ENCODE assay signal across 2 cellular contexts in the genomic region with DNA sequence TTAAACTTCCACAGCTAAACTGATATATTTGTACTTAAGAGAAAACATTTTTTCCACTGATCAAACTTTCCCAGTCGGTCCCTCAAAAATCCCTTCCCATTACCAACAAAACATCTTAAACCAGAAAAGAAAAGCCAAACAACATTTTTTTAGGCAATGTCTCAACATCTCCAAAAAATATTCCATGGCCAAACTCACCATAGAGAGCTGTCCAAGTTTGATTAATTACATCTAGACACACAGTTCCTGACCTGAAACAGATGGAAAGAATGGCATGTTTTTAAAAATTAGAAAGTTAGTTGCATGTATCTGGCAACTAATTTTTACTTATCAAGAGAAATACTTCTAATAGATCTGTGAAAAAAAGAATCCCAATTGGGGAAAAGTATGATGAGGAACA.
A peak's percentile ranks its signal among the peaks of the same experiment; 100 is the strongest.
TF ChIP-seq lines count a peak whose summit lies in the region.

No MANE protein-coding gene starts in this region.

TF ChIP-seq in HEK293T, 16 proteins besides CTCF, POLR2A, EP300 and RAD21 (continued from another document):
- TF ChIP-seq, protein P1, sequence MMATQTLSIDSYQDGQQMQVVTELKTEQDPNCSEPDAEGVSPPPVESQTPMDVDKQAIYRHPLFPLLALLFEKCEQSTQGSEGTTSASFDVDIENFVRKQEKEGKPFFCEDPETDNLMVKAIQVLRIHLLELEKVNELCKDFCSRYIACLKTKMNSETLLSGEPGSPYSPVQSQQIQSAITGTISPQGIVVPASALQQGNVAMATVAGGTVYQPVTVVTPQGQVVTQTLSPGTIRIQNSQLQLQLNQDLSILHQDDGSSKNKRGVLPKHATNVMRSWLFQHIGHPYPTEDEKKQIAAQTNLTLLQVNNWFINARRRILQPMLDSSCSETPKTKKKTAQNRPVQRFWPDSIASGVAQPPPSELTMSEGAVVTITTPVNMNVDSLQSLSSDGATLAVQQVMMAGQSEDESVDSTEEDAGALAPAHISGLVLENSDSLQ (IDR thresholded peaks at IDR 0.05) = 0 out of 2 replicates have a peak, but pooled peaks have one; percentile 30

TF ChIP-seq in GM12878, 131 proteins besides CTCF, POLR2A, EP300 and RAD21 (continued from another document):
- TF ChIP-seq, protein P2, sequence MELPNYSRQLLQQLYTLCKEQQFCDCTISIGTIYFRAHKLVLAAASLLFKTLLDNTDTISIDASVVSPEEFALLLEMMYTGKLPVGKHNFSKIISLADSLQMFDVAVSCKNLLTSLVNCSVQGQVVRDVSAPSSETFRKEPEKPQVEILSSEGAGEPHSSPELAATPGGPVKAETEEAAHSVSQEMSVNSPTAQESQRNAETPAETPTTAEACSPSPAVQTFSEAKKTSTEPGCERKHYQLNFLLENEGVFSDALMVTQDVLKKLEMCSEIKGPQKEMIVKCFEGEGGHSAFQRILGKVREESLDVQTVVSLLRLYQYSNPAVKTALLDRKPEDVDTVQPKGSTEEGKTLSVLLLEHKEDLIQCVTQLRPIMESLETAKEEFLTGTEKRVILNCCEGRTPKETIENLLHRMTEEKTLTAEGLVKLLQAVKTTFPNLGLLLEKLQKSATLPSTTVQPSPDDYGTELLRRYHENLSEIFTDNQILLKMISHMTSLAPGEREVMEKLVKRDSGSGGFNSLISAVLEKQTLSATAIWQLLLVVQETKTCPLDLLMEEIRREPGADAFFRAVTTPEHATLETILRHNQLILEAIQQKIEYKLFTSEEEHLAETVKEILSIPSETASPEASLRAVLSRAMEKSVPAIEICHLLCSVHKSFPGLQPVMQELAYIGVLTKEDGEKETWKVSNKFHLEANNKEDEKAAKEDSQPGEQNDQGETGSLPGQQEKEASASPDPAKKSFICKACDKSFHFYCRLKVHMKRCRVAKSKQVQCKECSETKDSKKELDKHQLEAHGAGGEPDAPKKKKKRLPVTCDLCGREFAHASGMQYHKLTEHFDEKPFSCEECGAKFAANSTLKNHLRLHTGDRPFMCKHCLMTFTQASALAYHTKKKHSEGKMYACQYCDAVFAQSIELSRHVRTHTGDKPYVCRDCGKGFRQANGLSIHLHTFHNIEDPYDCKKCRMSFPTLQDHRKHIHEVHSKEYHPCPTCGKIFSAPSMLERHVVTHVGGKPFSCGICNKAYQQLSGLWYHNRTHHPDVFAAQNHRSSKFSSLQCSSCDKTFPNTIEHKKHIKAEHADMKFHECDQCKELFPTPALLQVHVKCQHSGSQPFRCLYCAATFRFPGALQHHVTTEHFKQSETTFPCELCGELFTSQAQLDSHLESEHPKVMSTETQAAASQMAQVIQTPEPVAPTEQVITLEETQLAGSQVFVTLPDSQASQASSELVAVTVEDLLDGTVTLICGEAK (IDR thresholded peaks at IDR 0.05; ENCODE audit: borderline replicate concordance) = no peak
- TF ChIP-seq SIX5 (IDR thresholded peaks at IDR 0.05; ENCODE audit: low read depth, low read length, severe bottlenecking) = no peak
- TF ChIP-seq, protein P3, sequence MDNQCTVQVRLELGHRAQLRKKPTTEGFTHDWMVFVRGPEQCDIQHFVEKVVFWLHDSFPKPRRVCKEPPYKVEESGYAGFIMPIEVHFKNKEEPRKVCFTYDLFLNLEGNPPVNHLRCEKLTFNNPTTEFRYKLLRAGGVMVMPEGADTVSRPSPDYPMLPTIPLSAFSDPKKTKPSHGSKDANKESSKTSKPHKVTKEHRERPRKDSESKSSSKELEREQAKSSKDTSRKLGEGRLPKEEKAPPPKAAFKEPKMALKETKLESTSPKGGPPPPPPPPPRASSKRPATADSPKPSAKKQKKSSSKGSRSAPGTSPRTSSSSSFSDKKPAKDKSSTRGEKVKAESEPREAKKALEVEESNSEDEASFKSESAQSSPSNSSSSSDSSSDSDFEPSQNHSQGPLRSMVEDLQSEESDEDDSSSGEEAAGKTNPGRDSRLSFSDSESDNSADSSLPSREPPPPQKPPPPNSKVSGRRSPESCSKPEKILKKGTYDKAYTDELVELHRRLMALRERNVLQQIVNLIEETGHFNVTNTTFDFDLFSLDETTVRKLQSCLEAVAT (IDR thresholded peaks at IDR 0.05) = no peak
- TF ChIP-seq, protein P4, sequence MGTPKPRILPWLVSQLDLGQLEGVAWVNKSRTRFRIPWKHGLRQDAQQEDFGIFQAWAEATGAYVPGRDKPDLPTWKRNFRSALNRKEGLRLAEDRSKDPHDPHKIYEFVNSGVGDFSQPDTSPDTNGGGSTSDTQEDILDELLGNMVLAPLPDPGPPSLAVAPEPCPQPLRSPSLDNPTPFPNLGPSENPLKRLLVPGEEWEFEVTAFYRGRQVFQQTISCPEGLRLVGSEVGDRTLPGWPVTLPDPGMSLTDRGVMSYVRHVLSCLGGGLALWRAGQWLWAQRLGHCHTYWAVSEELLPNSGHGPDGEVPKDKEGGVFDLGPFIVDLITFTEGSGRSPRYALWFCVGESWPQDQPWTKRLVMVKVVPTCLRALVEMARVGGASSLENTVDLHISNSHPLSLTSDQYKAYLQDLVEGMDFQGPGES (IDR thresholded peaks at IDR 0.05) = no peak
- no peak for TF ChIP-seq ZNF274 (IDR thresholded peaks at IDR 0.05; ENCODE audit: insufficient read depth, insufficient read length)
- TF ChIP-seq KDM1A (IDR thresholded peaks at IDR 0.05; ENCODE audit: borderline replicate concordance) = no peak
- no peak for TF ChIP-seq CEBPB (IDR thresholded peaks at IDR 0.05; ENCODE audit: borderline replicate concordance in 1 of 2, low read depth in 2 of 2, low read length in 2 of 2)
- TF ChIP-seq, protein P5, sequence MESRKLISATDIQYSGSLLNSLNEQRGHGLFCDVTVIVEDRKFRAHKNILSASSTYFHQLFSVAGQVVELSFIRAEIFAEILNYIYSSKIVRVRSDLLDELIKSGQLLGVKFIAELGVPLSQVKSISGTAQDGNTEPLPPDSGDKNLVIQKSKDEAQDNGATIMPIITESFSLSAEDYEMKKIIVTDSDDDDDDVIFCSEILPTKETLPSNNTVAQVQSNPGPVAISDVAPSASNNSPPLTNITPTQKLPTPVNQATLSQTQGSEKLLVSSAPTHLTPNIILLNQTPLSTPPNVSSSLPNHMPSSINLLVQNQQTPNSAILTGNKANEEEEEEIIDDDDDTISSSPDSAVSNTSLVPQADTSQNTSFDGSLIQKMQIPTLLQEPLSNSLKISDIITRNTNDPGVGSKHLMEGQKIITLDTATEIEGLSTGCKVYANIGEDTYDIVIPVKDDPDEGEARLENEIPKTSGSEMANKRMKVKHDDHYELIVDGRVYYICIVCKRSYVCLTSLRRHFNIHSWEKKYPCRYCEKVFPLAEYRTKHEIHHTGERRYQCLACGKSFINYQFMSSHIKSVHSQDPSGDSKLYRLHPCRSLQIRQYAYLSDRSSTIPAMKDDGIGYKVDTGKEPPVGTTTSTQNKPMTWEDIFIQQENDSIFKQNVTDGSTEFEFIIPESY (IDR thresholded peaks at IDR 0.05) = no peak
- no peak for TF ChIP-seq STAT3 (IDR thresholded peaks at IDR 0.05; ENCODE audit: low read depth, low read length)
- no peak for TF ChIP-seq HDGF (IDR thresholded peaks at IDR 0.05)
- TF ChIP-seq BHLHE40 (IDR thresholded peaks at IDR 0.05; ENCODE audit: borderline replicate concordance in 1 of 2, low read depth in 2 of 2, low read length in 1 of 2) = no peak
- no peak for TF ChIP-seq IKZF2 (IDR thresholded peaks at IDR 0.05)
- no peak for TF ChIP-seq CREB1 (IDR thresholded peaks at IDR 0.05; ENCODE audit: low read depth)
- TF ChIP-seq, protein P6, sequence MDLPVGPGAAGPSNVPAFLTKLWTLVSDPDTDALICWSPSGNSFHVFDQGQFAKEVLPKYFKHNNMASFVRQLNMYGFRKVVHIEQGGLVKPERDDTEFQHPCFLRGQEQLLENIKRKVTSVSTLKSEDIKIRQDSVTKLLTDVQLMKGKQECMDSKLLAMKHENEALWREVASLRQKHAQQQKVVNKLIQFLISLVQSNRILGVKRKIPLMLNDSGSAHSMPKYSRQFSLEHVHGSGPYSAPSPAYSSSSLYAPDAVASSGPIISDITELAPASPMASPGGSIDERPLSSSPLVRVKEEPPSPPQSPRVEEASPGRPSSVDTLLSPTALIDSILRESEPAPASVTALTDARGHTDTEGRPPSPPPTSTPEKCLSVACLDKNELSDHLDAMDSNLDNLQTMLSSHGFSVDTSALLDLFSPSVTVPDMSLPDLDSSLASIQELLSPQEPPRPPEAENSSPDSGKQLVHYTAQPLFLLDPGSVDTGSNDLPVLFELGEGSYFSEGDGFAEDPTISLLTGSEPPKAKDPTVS (IDR thresholded peaks at IDR 0.05; ENCODE audit: low read depth, low read length) = no peak
- TF ChIP-seq CHD1 (IDR thresholded peaks at IDR 0.05; ENCODE audit: low read depth, low read length) = no peak
- no peak for TF ChIP-seq CHD4 (IDR thresholded peaks at IDR 0.05)
- TF ChIP-seq, protein P7, sequence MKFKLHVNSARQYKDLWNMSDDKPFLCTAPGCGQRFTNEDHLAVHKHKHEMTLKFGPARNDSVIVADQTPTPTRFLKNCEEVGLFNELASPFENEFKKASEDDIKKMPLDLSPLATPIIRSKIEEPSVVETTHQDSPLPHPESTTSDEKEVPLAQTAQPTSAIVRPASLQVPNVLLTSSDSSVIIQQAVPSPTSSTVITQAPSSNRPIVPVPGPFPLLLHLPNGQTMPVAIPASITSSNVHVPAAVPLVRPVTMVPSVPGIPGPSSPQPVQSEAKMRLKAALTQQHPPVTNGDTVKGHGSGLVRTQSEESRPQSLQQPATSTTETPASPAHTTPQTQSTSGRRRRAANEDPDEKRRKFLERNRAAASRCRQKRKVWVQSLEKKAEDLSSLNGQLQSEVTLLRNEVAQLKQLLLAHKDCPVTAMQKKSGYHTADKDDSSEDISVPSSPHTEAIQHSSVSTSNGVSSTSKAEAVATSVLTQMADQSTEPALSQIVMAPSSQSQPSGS (IDR thresholded peaks at IDR 0.05; ENCODE audit: low read length) = no peak
